ENCODE assay signal across 1 cellular context in the genomic region with DNA sequence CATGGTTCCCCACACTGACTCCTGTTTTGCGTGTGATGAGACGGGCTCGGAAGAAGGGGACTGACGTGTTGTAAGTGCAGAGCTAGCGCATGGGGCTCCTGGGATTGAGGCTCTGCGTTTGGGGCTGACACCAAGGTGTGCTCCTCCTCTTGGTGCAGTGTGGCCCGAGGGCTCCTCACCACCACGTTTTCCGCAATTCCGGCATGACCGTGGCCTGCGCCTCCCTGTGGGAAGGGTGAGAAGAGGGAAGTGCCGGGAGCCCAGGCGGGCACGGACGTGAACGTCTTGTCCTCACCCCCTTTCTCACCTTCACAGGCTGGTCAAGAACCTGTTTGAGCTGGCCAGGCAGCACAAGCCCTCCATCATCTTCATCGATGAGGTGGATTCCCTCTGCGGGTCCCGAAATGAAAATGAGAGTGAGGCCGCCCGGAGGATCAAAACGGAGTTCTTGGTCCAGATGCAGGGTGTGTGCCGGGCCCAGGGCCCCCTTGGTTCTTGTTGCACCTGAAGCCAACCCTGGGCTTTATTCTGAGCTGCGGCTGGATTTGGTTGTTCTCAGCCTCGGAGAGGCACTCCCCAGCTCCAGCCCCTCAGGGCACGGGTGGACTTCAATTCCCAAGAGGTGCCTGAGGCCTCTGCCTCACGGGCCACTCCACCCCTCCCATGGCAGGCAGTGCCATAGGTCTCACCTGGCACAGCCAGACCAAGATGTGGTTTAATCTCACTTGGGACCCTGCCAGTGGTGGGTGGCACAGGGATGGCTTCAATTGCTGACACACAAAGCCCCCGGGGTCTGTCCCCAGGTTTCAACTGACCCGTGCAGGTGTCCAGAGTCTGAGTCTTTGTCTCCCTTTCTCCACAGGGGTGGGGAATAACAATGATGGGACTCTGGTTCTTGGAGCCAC.
A peak's percentile ranks its signal among the peaks of the same experiment; 100 is the strongest.
TF ChIP-seq lines count a peak whose summit lies in the region.

No MANE protein-coding gene starts in this region.

TF ChIP-seq in K562, 482 proteins besides CTCF, POLR2A, EP300 and RAD21:
- TF ChIP-seq CBX8 (IDR thresholded peaks at IDR 0.05; ENCODE audit: borderline replicate concordance, extremely low read depth, low read depth, low read length, poor library complexity, severe bottlenecking) (no peak), RBFOX2 (IDR thresholded peaks at IDR 0.05; ENCODE audit: low read depth, low read length) (peak; percentile 41), POLR2G (IDR thresholded peaks at IDR 0.05; ENCODE audit: low read depth, low read length) (peak; percentile 67)
